Comparison of ENCODE assay signal across 11 cellular contexts in the genomic region with DNA sequence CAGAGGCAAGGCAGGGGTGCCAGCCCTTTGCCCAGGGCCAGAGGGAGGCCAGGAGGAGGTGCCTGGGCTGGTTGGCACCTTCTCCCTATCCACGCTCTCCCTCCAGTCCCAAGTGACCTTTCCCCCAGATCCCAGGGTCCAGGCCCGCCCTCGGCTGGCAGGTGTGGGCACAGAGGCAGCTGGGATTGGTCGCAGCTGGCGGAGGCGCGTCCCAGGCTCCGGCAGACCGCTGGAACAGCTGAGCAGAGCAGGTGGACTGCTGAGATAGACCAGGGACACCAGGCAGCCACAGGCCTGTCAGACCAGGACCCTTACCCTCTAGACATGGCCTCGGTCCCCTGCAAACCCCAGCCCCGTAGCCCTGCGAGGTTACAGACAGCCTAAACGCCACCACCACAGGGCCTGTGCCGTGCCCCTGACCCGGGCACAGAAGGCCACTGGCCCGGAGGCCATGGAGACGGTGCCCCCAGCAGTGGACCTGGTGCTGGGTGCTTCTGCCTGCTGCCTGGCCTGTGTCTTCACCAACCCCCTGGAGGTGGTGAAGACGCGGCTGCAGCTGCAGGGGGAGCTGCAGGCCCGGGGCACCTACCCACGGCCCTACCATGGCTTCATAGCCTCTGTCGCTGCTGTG. TPM values are rescaled to one million over a fixed set of nuclear protein-coding genes. Genes with fewer than 3 reads are reported as not detected.
DNase-seq lines count a peak whose midpoint lies in the region; ATAC-seq lines count a peak whose summit lies in the region.
"Had no signal": no experiment of that assay in that cellular context is flagged by ENCODE, and none has a peak within 500 bp of the region (broad histone marks: within the 10 kb centered on the region; RNA-seq: fewer than 3 reads in every experiment).

Gene SLC25A34, plus strand, starts transcription at position 224 of the 631 bp plus-strand sequence. Its CDS starts 228 bp downstream, at position 452.

- DNase-seq in COLO668 (lab: John Stamatoyannopoulos, UW; ENCODE audit: unreplicated experiment) (peak; percentile 98), NCI-H2171 (lab: John Stamatoyannopoulos, UW) (peak; percentile 42), activated gamma-delta T cell (lab: John Stamatoyannopoulos, UW) (no peak), NCI-H446 treated with DMSO at 0.1 percent for 48 hours (lab: John Stamatoyannopoulos, UW) (no peak)
- DNase-seq: central memory CD4-positive, alpha-beta T cell; KBM-7; stimulated activated naive CD4-positive, alpha-beta T cell treated with Interleukin-2 at 50 U/mL for 16 hours had no signal

- H3K4me3 ChIP-seq in esophagus (ENCODE audit: low read depth in 1 of 2, low read length in 2 of 2) (no peak within 1 kb of the TSS), muscle layer of duodenum (ENCODE audit: low read depth in 1 of 2, low read length in 2 of 2) (no peak within 1 kb of the TSS)

- peak within 1 kb of the TSS; percentile 26 to 71 for H3K27ac ChIP-seq in esophagus (ENCODE audit: low read depth in 2 of 2, low read length in 1 of 2)
- H3K27ac ChIP-seq in muscle layer of duodenum (ENCODE audit: low read length) = peak within 1 kb of the TSS; percentile 39

- no peaks in the 10 kb centered on the region for H3K27me3 ChIP-seq in esophagus (ENCODE audit: control insufficient read depth in 1 of 2, insufficient read depth in 2 of 2, low read length in 2 of 2)
- H3K27me3 ChIP-seq in muscle layer of duodenum (ENCODE audit: low read depth, low read length) = no peaks in the 10 kb centered on the region

- ATAC-seq in GM18520 (IDR thresholded peaks at IDR 0.05; ENCODE audit: unreplicated experiment) = no peak
- ATAC-seq in HG03354 (IDR thresholded peaks at IDR 0.05; ENCODE audit: poor library complexity, severe bottlenecking, unreplicated experiment) = no peak

- H3K4me1 ChIP-seq in esophagus (ENCODE audit: control insufficient read depth in 2 of 2, insufficient read depth in 2 of 2, low read length in 1 of 2) (peaks cover 10 to 26% of the 10 kb centered on the region in 2 donors), muscle layer of duodenum (ENCODE audit: control insufficient read depth in 1 of 2, insufficient read depth in 2 of 2, low read length in 2 of 2) (peaks cover 0 to 11% of the 10 kb centered on the region in 2 donors)

- H3K9me3 ChIP-seq in esophagus (ENCODE audit: control insufficient read depth in 2 of 2, insufficient read depth in 1 of 2, low read depth in 1 of 2, low read length in 1 of 2) (no peaks in the 10 kb centered on the region), muscle layer of duodenum (ENCODE audit: control insufficient read depth in 1 of 2, low read length in 2 of 2) (no peaks in the 10 kb centered on the region)

- WGBS in esophagus, 2 donors = 64 to 66% methylated on average over 22 of the region's 22 CpGs

- H3K36me3 ChIP-seq in esophagus (ENCODE audit: control insufficient read depth in 2 of 2, insufficient read depth in 2 of 2, low read length in 1 of 2) (peaks cover 22 to 33% of the 10 kb centered on the region in 2 donors), muscle layer of duodenum (ENCODE audit: control insufficient read depth in 1 of 2, insufficient read depth in 2 of 2, low read length in 2 of 2) (peaks cover 9 to 41% of the 10 kb centered on the region in 2 donors)

RNA-seq across cellular contexts. Expression of gene SLC25A34, which starts in this region (rescaled TPM):
- 1 to 10 TPM in 1 of 2 donors, under 1 TPM in 1; 0.46 to 2.7 TPM for polyA plus RNA-seq in esophagus

Comparison
In these comparisons a context has a peak if more than half of its experiments do, and no peak if none do; other contexts are left out.
1. DNase-seq: peak in COLO668 (single experiment) and NCI-H2171 (single experiment); none in activated gamma-delta T cell (single experiment) and NCI-H446 treated with DMSO at 0.1 percent for 48 hours (single experiment).